In genomic region chrX:115560211-115560977, GRCh38 we compare ENCODE assay signal across 8 cellular contexts. TPM values are rescaled to one million over a fixed set of nuclear protein-coding genes. Genes with fewer than 3 reads are reported as not detected.
DNase-seq lines count a peak whose midpoint lies in the region; ATAC-seq, FAIRE-seq and TF ChIP-seq lines count a peak whose summit lies in the region.

No MANE protein-coding gene starts in this region.

- WGBS in small intestine, 3 donors, result 11 to 37% (median 23%) methylated on average over 10 of the region's 10 CpGs

- H3K27me3 ChIP-seq in H7 (ENCODE audit: control insufficient read depth, insufficient read depth, low read length) (no peaks in the 10 kb centered on the region), SJSA1 (replicated peaks) (no peaks in the 10 kb centered on the region), small intestine (ENCODE audit: control insufficient read depth in 2 of 2, insufficient read depth in 2 of 2, low read length in 2 of 2) (no peaks in the 10 kb centered on the region)
- peaks cover 0 to 4% of the 10 kb centered on the region in 2 donors for H3K27me3 ChIP-seq in naive thymus-derived CD4-positive, alpha-beta T cell (ENCODE audit: control insufficient read depth in 2 of 2, insufficient read depth in 2 of 2, low read length in 2 of 2)

- intact Hi-C loops in naive thymus-derived CD4-positive, alpha-beta T cell (cut with micrococcal nuclease), result no loop called here

- H3K9me3 ChIP-seq in SJSA1 (replicated peaks) (no peaks in the 10 kb centered on the region), small intestine (ENCODE audit: control insufficient read depth, low read depth) (no peaks in the 10 kb centered on the region)
- H3K9me3 ChIP-seq in naive thymus-derived CD4-positive, alpha-beta T cell (ENCODE audit: control insufficient read depth in 2 of 3, low read length in 3 of 3), result no peaks in the 10 kb centered on the region

- H3K27ac Mint-ChIP-seq in glutamatergic neuron (ENCODE audit: unreplicated experiment), result no peak overlapping the region
- H3K27ac Mint-ChIP-seq in naive thymus-derived CD4-positive, alpha-beta T cell, result no peak overlapping the region

- peaks cover 25% of the 10 kb centered on the region for H3K4me1 ChIP-seq in SJSA1 (replicated peaks)
- no peaks in the 10 kb centered on the region for H3K4me1 ChIP-seq in small intestine (ENCODE audit: control insufficient read depth in 2 of 2, insufficient read depth in 1 of 2, low read depth in 1 of 2, low read length in 1 of 2)
- no peaks in the 10 kb centered on the region for H3K4me1 ChIP-seq in naive thymus-derived CD4-positive, alpha-beta T cell (ENCODE audit: control insufficient read depth in 2 of 2, insufficient read depth in 2 of 2, low read length in 2 of 2)

- H3K27ac ChIP-seq in SJSA1 (peak overlapping the region; percentile 60), small intestine (ENCODE audit: low read depth in 1 of 2, low read length in 1 of 2) (peak overlapping the region in 1 of 2 donors; percentile 91)
- no peak overlapping the region for H3K27ac ChIP-seq in naive thymus-derived CD4-positive, alpha-beta T cell (ENCODE audit: low read depth, low read length)

- ATAC-seq in naive thymus-derived CD4-positive, alpha-beta T cell, result no peak
- no peak for ATAC-seq in GM18519 (IDR thresholded peaks at IDR 0.05; ENCODE audit: low FRiP score, unreplicated experiment)

- H3K4me3 ChIP-seq in H7 (ENCODE audit: insufficient read depth, low read depth, low read length) (peak overlapping the region; percentile 90), SJSA1 (peak overlapping the region; percentile 67), small intestine (ENCODE audit: low read depth in 1 of 2, low read length in 2 of 2) (peak overlapping the region in 1 of 2 donors; percentile 53)
- no peak overlapping the region for H3K4me3 ChIP-seq in naive thymus-derived CD4-positive, alpha-beta T cell (ENCODE audit: low read length)

- H3K36me3 ChIP-seq in H7 (replicated peaks; ENCODE audit: control insufficient read depth, insufficient read depth, low read length), result no peaks in the 10 kb centered on the region
- peaks cover 3% of the 10 kb centered on the region; the same call in 1 of the 2 replicates for H3K36me3 ChIP-seq in SJSA1
- no peaks in the 10 kb centered on the region for H3K36me3 ChIP-seq in small intestine (ENCODE audit: control insufficient read depth in 2 of 2, insufficient read depth in 2 of 2, low read length in 2 of 2)
- H3K36me3 ChIP-seq in naive thymus-derived CD4-positive, alpha-beta T cell (ENCODE audit: control insufficient read depth in 2 of 3, insufficient read depth in 3 of 3, low read length in 3 of 3), result no peaks in the 10 kb centered on the region

- CTCF ChIA-PET in naive thymus-derived CD4-positive, alpha-beta T cell (lab: Charles Lee), result no interaction called here

- DNase-seq in H7 (no peak), SJSA1 (ENCODE audit: low read depth in 1 of 2, low spot score in 2 of 2) (peak in 1 of 2 experiments; percentile 25), glutamatergic neuron (no peak), small intestine (peak; percentile 29), medulla oblongata (ENCODE audit: extremely low spot score) (no peak), NCI-H1694 (lab: John Stamatoyannopoulos, UW) (no peak)
- DNase-seq in naive thymus-derived CD4-positive, alpha-beta T cell, result no peak

- H3K9me3 Mint-ChIP-seq in glutamatergic neuron (ENCODE audit: unreplicated experiment), result no peaks in the 10 kb centered on the region
- H3K9me3 Mint-ChIP-seq in naive thymus-derived CD4-positive, alpha-beta T cell, result peaks cover 0 to 2% (median 0%) of the 10 kb centered on the region in 11 donors

- FAIRE-seq in small intestine (lab: Jason Lieb, UNC), result no peak

- H3K4me1 Mint-ChIP-seq in glutamatergic neuron (ENCODE audit: low read depth, unreplicated experiment), result no peaks in the 10 kb centered on the region
- H3K4me1 Mint-ChIP-seq in naive thymus-derived CD4-positive, alpha-beta T cell, result peaks cover 0 to 6% (median 0%) of the 10 kb centered on the region in 7 donors

- POLR2A ChIA-PET in naive thymus-derived CD4-positive, alpha-beta T cell (lab: Charles Lee), result no interaction called here

- no peak for TF ChIP-seq CTCF in glutamatergic neuron (IDR thresholded peaks at IDR 0.05; ENCODE audit: partially characterized antibody, unreplicated experiment)

- H3K4me3 Mint-ChIP-seq in glutamatergic neuron (ENCODE audit: unreplicated experiment), result peak overlapping the region; percentile 88
- H3K4me3 Mint-ChIP-seq in naive thymus-derived CD4-positive, alpha-beta T cell, result peak overlapping the region in 3 of 10 donors; percentile 37 to 78 (median 76)

- no peaks in the 10 kb centered on the region for H3K27me3 Mint-ChIP-seq in glutamatergic neuron (ENCODE audit: unreplicated experiment)
- peaks cover 9 to 34% (median 16%) of the 10 kb centered on the region in 5 donors for H3K27me3 Mint-ChIP-seq in naive thymus-derived CD4-positive, alpha-beta T cell

- no peaks in the 10 kb centered on the region for H3K36me3 Mint-ChIP-seq in glutamatergic neuron (ENCODE audit: unreplicated experiment)
- no peaks in the 10 kb centered on the region for H3K36me3 Mint-ChIP-seq in naive thymus-derived CD4-positive, alpha-beta T cell

RNA-seq across cellular contexts. Expression of gene PLS3, which starts 0.6 kb away (rescaled TPM):
- total RNA-seq in H7 (2014; rRNA removed; shearing (Covaris generic)), result 285 and 367 TPM in 2 replicates
- total RNA-seq in SJSA1 (2014; rRNA removed; shearing (Covaris generic)), result 285 and 317 TPM in 2 replicates
- 17.8 TPM for total RNA-seq in glutamatergic neuron (ENCODE audit: unreplicated experiment)
- polyA plus RNA-seq in small intestine, result 10 to 100 TPM in 2 of 3 donors, 1 to 10 TPM in 1; 8.4 to 40.9 (median 10.3) TPM
- total RNA-seq in naive thymus-derived CD4-positive, alpha-beta T cell, result 1 to 10 TPM in 1 of 5 experiments, under 1 TPM in 2, not detected in 2; 0.16 to 2.4 (median 0.27) TPM
- not detected for polyA plus RNA-seq in naive thymus-derived CD4-positive, alpha-beta T cell

Comparison
In these comparisons a context has a peak if more than half of its experiments do, and no peak if none do; other contexts are left out.
1. RNA of gene PLS3, which starts 0.6 kb away (total RNA-seq): 285 to 317 TPM in SJSA1 and 285 to 367 TPM in H7; 17.8 TPM in glutamatergic neuron (single experiment) and 0.16 to 2.4 TPM in naive thymus-derived CD4-positive, alpha-beta T cell; every median in the first group is over 10 times any median in the second.